In genomic region chr3:114351822-114352145, GRCh38 we compare ENCODE assay signal across 8 cellular contexts. TPM values are rescaled to one million over a fixed set of nuclear protein-coding genes. Genes with fewer than 3 reads are reported as not detected.
"Had no signal": no experiment of that assay in that cellular context is flagged by ENCODE, and none has a peak within 500 bp of the region (broad histone marks: within the 10 kb centered on the region; RNA-seq: fewer than 3 reads in every experiment).

No MANE protein-coding gene starts in this region.

- H2AFZ ChIP-seq: GM23248 had no signal

- H3K4me3 ChIP-seq: GM23248 had no signal

- H3K9ac ChIP-seq: GM23248 had no signal

- ATAC-seq: HepG2 had no signal

- DNase-seq: GM23248, GOT3, H9, HCEC 1CT had no signal

- H3K27ac ChIP-seq: GM23248, HL-60 had no signal

- FAIRE-seq: H54, HepG2 had no signal

RNA-seq across cellular contexts. Expression of gene TIGIT, which starts 58.0 kb away (rescaled TPM):
- total RNA-seq: GM23248, H9, HepG2, HT1080 had no signal
- polyA plus RNA-seq: GM23248, HepG2 had no signal
